In the genomic region with DNA sequence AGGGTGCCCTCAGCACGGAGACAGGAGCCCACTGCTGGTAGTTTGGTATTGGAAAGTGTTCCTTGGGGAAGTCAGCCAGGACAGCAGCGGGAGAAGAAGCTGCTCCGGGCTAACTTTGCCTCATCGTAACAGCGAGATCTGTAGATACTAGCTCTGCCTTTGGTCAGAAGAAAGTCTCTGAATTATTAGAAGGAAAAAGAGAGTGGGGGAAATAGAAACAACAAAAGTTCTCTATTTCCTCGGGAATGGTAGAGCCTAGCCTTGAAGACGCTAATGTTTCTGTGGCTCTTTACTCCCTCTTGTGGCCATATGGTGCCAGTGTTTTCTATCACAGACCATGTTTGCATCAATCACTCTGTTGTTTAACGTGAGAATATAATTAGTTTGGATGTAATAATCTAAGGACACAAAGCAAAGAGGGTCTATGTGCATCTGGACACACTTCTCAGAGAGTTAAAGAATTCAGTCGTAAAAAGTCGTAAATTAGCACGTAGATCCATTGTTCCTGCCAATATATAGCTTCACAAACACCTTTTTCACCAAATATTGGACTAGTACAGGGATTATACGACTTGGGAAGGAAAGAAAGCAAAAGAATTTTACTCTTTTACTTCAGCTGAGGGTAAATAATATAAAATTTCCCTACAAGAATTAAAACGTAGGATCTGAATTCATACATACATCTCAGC, we compare ENCODE assay signal across 8 cellular contexts.
DNase-seq lines count a peak whose midpoint lies in the region; ATAC-seq and TF ChIP-seq lines count a peak whose summit lies in the region.

No MANE protein-coding gene starts in this region.

- TF ChIP-seq CTCF in GM12874 (IDR thresholded peaks at IDR 0.05; ENCODE audit: insufficient read depth, low read depth, low read length) = peak; percentile 74
- peak; percentile 87 for TF ChIP-seq CTCF in retinal pigment epithelial cell (conservative IDR thresholded peaks at IDR 0.05; ENCODE audit: low read depth, low read length)

- H3K4me3 ChIP-seq in iPS-11a (ENCODE audit: low read depth, low read length) (peak overlapping the region; percentile 47), retinal pigment epithelial cell (ENCODE audit: low read length) (peak overlapping the region; percentile 70)

- peak; percentile 72 for ATAC-seq in HG02852 (IDR thresholded peaks at IDR 0.05; ENCODE audit: unreplicated experiment)

- DNase-seq in 8988T = peak; percentile 26
- peak; percentile 57 for DNase-seq in NCI-H1417 treated with DMSO at 0.1 percent for 48 hours (lab: John Stamatoyannopoulos, UW)
- DNase-seq in T-helper 2 cell = peak in 3 of 5 experiments; percentile 28 to 70 (median 54)
- peak; percentile 56 for DNase-seq in brain pericyte (ENCODE audit: low read depth, low spot score)
- DNase-seq in retinal pigment epithelial cell (ENCODE audit: low read depth) = no peak
